In genomic region chr13:27425918-27426630, GRCh38 we compare ENCODE assay signal across 8 cellular contexts. TPM values are rescaled to one million over a fixed set of nuclear protein-coding genes. Genes with fewer than 3 reads are reported as not detected.
DNase-seq lines count a peak whose midpoint lies in the region; ATAC-seq and TF ChIP-seq lines count a peak whose summit lies in the region.

No MANE protein-coding gene starts in this region.

- POLR2A ChIA-PET in CD4-positive, alpha-beta memory T cell (lab: Charles Lee; ENCODE audit: partially characterized antibody), result interaction anchor here (0.5 to 7.9 kb wide), 25 partner anchors 11 to 1419 kb away, joined by 3 to 588 read pairs (median 4); partner anchors contain the start of genes LNX2, MTIF3, PAN3 and POLR1D
- POLR2A ChIA-PET in PC-3 (lab: Charles Lee; ENCODE audit: unreplicated experiment), result no interaction called here

- peak overlapping the region; percentile 89 to 99 (median 97) for H3K27ac Mint-ChIP-seq in CD4-positive, alpha-beta memory T cell
- peak overlapping the region; percentile 65 for H3K27ac Mint-ChIP-seq in activated T-cell treated with anti-CD3 and anti-CD28 coated beads, Interleukin-2, amount 50 U/mL, for 72 hours
- peak overlapping the region; percentile 37 to 58 (median 44) for H3K27ac Mint-ChIP-seq in nephron

- H3K4me2 ChIP-seq in PC-3 (ENCODE audit: low read length), result peak overlapping the region; percentile 91

- ATAC-seq in GM19452 (IDR thresholded peaks at IDR 0.05; ENCODE audit: unreplicated experiment) (peak; percentile 67), HG03575 (IDR thresholded peaks at IDR 0.05; ENCODE audit: extremely low read depth, insufficient number of reproducible peaks, low FRiP score, unreplicated experiment) (peak; percentile 42), PC-3 (peak; percentile 68)
- peak; percentile 67 to 69 for ATAC-seq in activated T-cell treated with anti-CD3 and anti-CD28 coated beads, Interleukin-2, amount 50 U/mL, for 72 hours (replicated peaks in 1 of 2)

- peaks cover 34 to 47% of the 10 kb centered on the region in 2 donors for H3K36me3 Mint-ChIP-seq in CD4-positive, alpha-beta memory T cell
- H3K36me3 Mint-ChIP-seq in activated T-cell treated with anti-CD3 and anti-CD28 coated beads, Interleukin-2, amount 50 U/mL, for 72 hours (ENCODE audit: insufficient read depth in 2 of 2), result peaks cover 19 to 29% of the 10 kb centered on the region in 2 donors
- peaks cover 28% of the 10 kb centered on the region for H3K36me3 Mint-ChIP-seq in nephron (ENCODE audit: low read depth)

- intact Hi-C loops in CD4-positive, alpha-beta memory T cell (cut with micrococcal nuclease), result loop anchor here (1.0 to 10.0 kb wide), 4 partner anchors 20 to 1171 kb away; partner anchors contain the start of genes CDK8 and MTIF3
- intact Hi-C loops in PC-3 (cut with micrococcal nuclease), result loop anchor here (1.0 kb wide), 2 partner anchors 25 to 52 kb away; no protein-coding TSS in a partner anchor

- H3K4me3 ChIP-seq in CD4-positive, alpha-beta memory T cell (ENCODE audit: low read length in 2 of 2), result peak overlapping the region; percentile 66 to 89
- H3K4me3 ChIP-seq in PC-3 (ENCODE audit: low read length) (peak overlapping the region; percentile 69), fibroblast of mammary gland (ENCODE audit: control insufficient read depth, low read depth, low read length) (peak overlapping the region; percentile 73)

- H3K4me3 Mint-ChIP-seq in CD4-positive, alpha-beta memory T cell, result peak overlapping the region; percentile 85 to 96 (median 94)
- peak overlapping the region; percentile 79 to 93 for H3K4me3 Mint-ChIP-seq in activated T-cell treated with anti-CD3 and anti-CD28 coated beads, Interleukin-2, amount 50 U/mL, for 72 hours
- H3K4me3 Mint-ChIP-seq in nephron, result peak overlapping the region; percentile 84 to 88 (median 84)

- peaks cover 28% of the 10 kb centered on the region for H3K36me3 ChIP-seq in CD4-positive, alpha-beta memory T cell (ENCODE audit: insufficient read depth, low read length)
- peaks cover 27% of the 10 kb centered on the region for H3K36me3 ChIP-seq in PC-3 (ENCODE audit: low read depth, low read length)

- H3K4me1 Mint-ChIP-seq in CD4-positive, alpha-beta memory T cell, result peaks cover 35 to 62% (median 48%) of the 10 kb centered on the region in 4 donors
- H3K4me1 Mint-ChIP-seq in activated T-cell treated with anti-CD3 and anti-CD28 coated beads, Interleukin-2, amount 50 U/mL, for 72 hours (ENCODE audit: low read depth), result peaks cover 65% of the 10 kb centered on the region
- H3K4me1 Mint-ChIP-seq in nephron, result peaks cover 45% of the 10 kb centered on the region

- peaks cover 59% of the 10 kb centered on the region for H3K4me1 ChIP-seq in CD4-positive, alpha-beta memory T cell (ENCODE audit: insufficient read depth, low read length)
- H3K4me1 ChIP-seq in PC-3 (ENCODE audit: insufficient read depth, low read length), result peaks cover 37% of the 10 kb centered on the region

- peak overlapping the region; percentile 72 for H3K9ac ChIP-seq in PC-3 (ENCODE audit: low read length)

- TF ChIP-seq CTCF in PC-3 (conservative IDR thresholded peaks at IDR 0.05; ENCODE audit: low read depth, low read length), result peak; percentile 41
- peak; percentile 53 for TF ChIP-seq CTCF in fibroblast of mammary gland (conservative IDR thresholded peaks at IDR 0.05; ENCODE audit: control insufficient read depth, insufficient read depth, low read depth, low read length)
- TF ChIP-seq CTCF in nephron (IDR thresholded peaks at IDR 0.05; ENCODE audit: unreplicated experiment in 3 of 3), result peak; percentile 15 to 38 (median 36)

- no TSS peak for BruUV-seq in PC-3 (replicated peaks; lab: Mats Ljungman, UMichigan)

- H3K27me3 Mint-ChIP-seq in CD4-positive, alpha-beta memory T cell, result no peaks in the 10 kb centered on the region
- H3K27me3 Mint-ChIP-seq in activated T-cell treated with anti-CD3 and anti-CD28 coated beads, Interleukin-2, amount 50 U/mL, for 72 hours (ENCODE audit: low read depth), result no peaks in the 10 kb centered on the region
- H3K27me3 Mint-ChIP-seq in nephron (ENCODE audit: low read depth), result peaks cover 4% of the 10 kb centered on the region

- DNase-seq in CD4-positive, alpha-beta memory T cell, result peak; percentile 77 to 94 (median 82)
- DNase-seq in PC-3 (peak; percentile 87), fibroblast of mammary gland (ENCODE audit: low read depth) (peak; percentile 86), stromal cell of bone marrow (ENCODE audit: low read depth) (peak; percentile 55)
- peak; percentile 80 to 86 for DNase-seq in activated T-cell treated with anti-CD3 and anti-CD28 coated beads, Interleukin-2, amount 50 U/mL, for 72 hours

- peak overlapping the region; percentile 95 for H3K27ac ChIP-seq in CD4-positive, alpha-beta memory T cell (ENCODE audit: low read depth, low read length)
- peak overlapping the region; percentile 78 for H3K27ac ChIP-seq in PC-3 (ENCODE audit: low read length)

- no peaks in the 10 kb centered on the region for H3K9me3 Mint-ChIP-seq in CD4-positive, alpha-beta memory T cell
- no peaks in the 10 kb centered on the region for H3K9me3 Mint-ChIP-seq in activated T-cell treated with anti-CD3 and anti-CD28 coated beads, Interleukin-2, amount 50 U/mL, for 72 hours
- H3K9me3 Mint-ChIP-seq in nephron, result no peaks in the 10 kb centered on the region

- peak overlapping the region; percentile 85; the same call in 1 of the 2 replicates for H2AFZ ChIP-seq in PC-3 (ENCODE audit: low read length)

- no peaks in the 10 kb centered on the region for H3K27me3 ChIP-seq in CD4-positive, alpha-beta memory T cell (ENCODE audit: insufficient read depth, low read length)
- H3K27me3 ChIP-seq in PC-3 (ENCODE audit: low read length), result no peaks in the 10 kb centered on the region

- peaks cover 54% of the 10 kb centered on the region for H3K79me2 ChIP-seq in PC-3 (ENCODE audit: low read length)

- H3K9me2 ChIP-seq in PC-3 (replicated peaks; ENCODE audit: low read length), result no peaks in the 10 kb centered on the region

- H3K9me3 ChIP-seq in CD4-positive, alpha-beta memory T cell (ENCODE audit: control insufficient read depth in 1 of 2, low read length in 2 of 2), result no peaks in the 10 kb centered on the region
- no peaks in the 10 kb centered on the region for H3K9me3 ChIP-seq in PC-3 (ENCODE audit: low read length)

- CTCF ChIA-PET in CD4-positive, alpha-beta memory T cell (lab: Charles Lee; ENCODE audit: partially characterized antibody), result interaction anchor here (0.7 to 5.0 kb wide), 15 partner anchors 10 to 404 kb away, joined by 3 to 109 read pairs (median 8); partner anchors contain the start of genes LNX2 and MTIF3
- CTCF ChIA-PET in PC-3 (lab: Charles Lee), result interaction anchor here (0.7 to 2.1 kb wide), 2 partner anchors 64 to 193 kb away, joined by 3 to 14 read pairs; no protein-coding TSS in a partner anchor

- peaks cover 6% of the 10 kb centered on the region for H3F3A ChIP-seq in PC-3 (ENCODE audit: low read length, unreplicated experiment)

- no peaks in the 10 kb centered on the region for H4K20me1 ChIP-seq in PC-3 (ENCODE audit: low read length)

RNA-seq across cellular contexts. Expression of gene GTF3A, which starts 1.7 kb away (rescaled TPM):
- total RNA-seq in CD4-positive, alpha-beta memory T cell, result 100 to 1,000 TPM; 225 to 236 TPM
- 100 to 1,000 TPM; 596 to 688 TPM for polyA plus RNA-seq in CD4-positive, alpha-beta memory T cell
- total RNA-seq in PC-3 (2014; rRNA removed), result 174 and 201 TPM in 2 replicates
- 100 to 1,000 TPM; 188 to 237 TPM for total RNA-seq in activated T-cell treated with anti-CD3 and anti-CD28 coated beads, Interleukin-2, amount 50 U/mL, for 72 hours

RNA-seq across cellular contexts. Expression of gene MTIF3, which starts 24.3 kb away (rescaled TPM):
- total RNA-seq in CD4-positive, alpha-beta memory T cell, result 10 to 100 TPM; 86.4 to 92.4 TPM
- polyA plus RNA-seq in CD4-positive, alpha-beta memory T cell, result 10 to 100 TPM; 85.6 to 94.4 TPM
- total RNA-seq in PC-3 (2014; rRNA removed), result 28.2 and 43.9 TPM in 2 replicates
- 10 to 100 TPM; 25.0 to 30.6 TPM for total RNA-seq in activated T-cell treated with anti-CD3 and anti-CD28 coated beads, Interleukin-2, amount 50 U/mL, for 72 hours

Comparison
In these comparisons a context has a peak if more than half of its experiments do, and no peak if none do; other contexts are left out.
1. Peak in every context shown above with its lines: DNase-seq, ATAC-seq, H3K4me3 ChIP-seq and H3K27ac ChIP-seq.
2. H3K27ac Mint-ChIP-seq: peak in every context shown above with its lines; median percentile 97 in CD4-positive, alpha-beta memory T cell; 65 in activated T-cell treated with anti-CD3 and anti-CD28 coated beads, Interleukin-2, amount 50 U/mL, for 72 hours; 44 in nephron.